14 cellular contexts compared by ENCODE assay signal in genomic region chr10:35940067-35940989, GRCh38.
DNase-seq lines count a peak whose midpoint lies in the region; ATAC-seq, FAIRE-seq and TF ChIP-seq lines count a peak whose summit lies in the region.
"Had no signal": no experiment of that assay in that cellular context is flagged by ENCODE, and none has a peak within 500 bp of the region (broad histone marks: within the 10 kb centered on the region; RNA-seq: fewer than 3 reads in every experiment).

No MANE protein-coding gene starts in this region.

- H3K27ac ChIP-seq in neural progenitor cell = no peak overlapping the region
- H3K27ac ChIP-seq: BLaER1 treated with 17β-estradiol and CSF1 and Interleukin-3, amounts not matched to agents 10 nM and 100 nM; cardiac muscle cell; right lobe of liver; VCaP had no signal

- H3K36me3 Mint-ChIP-seq in neural progenitor cell = no peaks in the 10 kb centered on the region
- no peaks in the 10 kb centered on the region for H3K36me3 Mint-ChIP-seq in activated T-helper 17 cell treated with anti-CD3 and anti-CD28 coated beads, Interleukin-2, amount 50 U/mL, for 72 hours (ENCODE audit: low read depth)

- no peak overlapping the region for H3K27ac Mint-ChIP-seq in neural progenitor cell
- no peak overlapping the region for H3K27ac Mint-ChIP-seq in activated T-helper 17 cell treated with anti-CD3 and anti-CD28 coated beads, Interleukin-2, amount 50 U/mL, for 72 hours

- no peaks in the 10 kb centered on the region for H3K27me3 ChIP-seq in neural progenitor cell
- H3K27me3 ChIP-seq: BLaER1 treated with 17β-estradiol and CSF1 and Interleukin-3, amounts not matched to agents 10 nM and 100 nM; cardiac muscle cell; right lobe of liver had no signal

- H2AFZ ChIP-seq in neural progenitor cell (replicated peaks) = peak overlapping the region; percentile 8

- ATAC-seq in GM18907 (IDR thresholded peaks at IDR 0.05; ENCODE audit: unreplicated experiment) = no peak
- no peak for ATAC-seq in activated T-helper 17 cell treated with anti-CD3 and anti-CD28 coated beads, Interleukin-2, amount 50 U/mL, for 72 hours (replicated peaks)

- DNase-seq in D721Med (ENCODE audit: insufficient read length, low spot score) = no peak
- peak; percentile 97 for DNase-seq in NCI-H2171 treated with DMSO at 0.1 percent for 48 hours (lab: John Stamatoyannopoulos, UW)
- peak; percentile 62 for DNase-seq in fibroblast of peridontal ligament (ENCODE audit: extremely low read depth)
- peak; percentile 30 for DNase-seq in neural progenitor cell (ENCODE audit: low spot score)
- DNase-seq in DMS53 (lab: John Stamatoyannopoulos, UW) = no peak
- no peak for DNase-seq in DMS79 treated with DMSO at 0.1 percent for 48 hours (lab: John Stamatoyannopoulos, UW)
- DNase-seq: mammary epithelial cell, right lobe of liver had no signal

- no peak for TF ChIP-seq CTCF in D721Med (IDR thresholded peaks at IDR 0.05; ENCODE audit: insufficient read depth, missing control alignments)
- no peak for TF ChIP-seq CTCF in neural progenitor cell (IDR thresholded peaks at IDR 0.05)

- no peak overlapping the region for H3K9ac ChIP-seq in neural progenitor cell
- H3K9ac ChIP-seq: BLaER1 treated with 17β-estradiol and CSF1 and Interleukin-3, amounts not matched to agents 10 nM and 100 nM had no signal

- no peak overlapping the region for H3K4me3 ChIP-seq in neural progenitor cell
- H3K4me3 ChIP-seq: BLaER1 treated with 17β-estradiol and CSF1 and Interleukin-3, amounts not matched to agents 10 nM and 100 nM; cardiac muscle cell; right lobe of liver had no signal

- peaks cover 16% of the 10 kb centered on the region for H3K4me1 Mint-ChIP-seq in neural progenitor cell
- H3K4me1 Mint-ChIP-seq in activated T-helper 17 cell treated with anti-CD3 and anti-CD28 coated beads, Interleukin-2, amount 50 U/mL, for 72 hours = no peaks in the 10 kb centered on the region

- no peaks in the 10 kb centered on the region for H3F3A ChIP-seq in neural progenitor cell (ENCODE audit: low read depth)

- peaks cover 3% of the 10 kb centered on the region for H3K9me3 Mint-ChIP-seq in neural progenitor cell
- peaks cover 7% of the 10 kb centered on the region for H3K9me3 Mint-ChIP-seq in activated T-helper 17 cell treated with anti-CD3 and anti-CD28 coated beads, Interleukin-2, amount 50 U/mL, for 72 hours

- peaks cover 11% of the 10 kb centered on the region for H3K4me1 ChIP-seq in neural progenitor cell
- H3K4me1 ChIP-seq: right lobe of liver had no signal

- no peaks in the 10 kb centered on the region for H3K36me3 ChIP-seq in neural progenitor cell
- H3K36me3 ChIP-seq: BLaER1 treated with 17β-estradiol and CSF1 and Interleukin-3, amounts not matched to agents 10 nM and 100 nM; cardiac muscle cell; right lobe of liver had no signal

- H3K79me2 ChIP-seq in neural progenitor cell (ENCODE audit: low read depth) = no peaks in the 10 kb centered on the region

- peak overlapping the region; percentile 27 for H3K4me2 ChIP-seq in neural progenitor cell
- H3K4me2 ChIP-seq: BLaER1 treated with 17β-estradiol and CSF1 and Interleukin-3, amounts not matched to agents 10 nM and 100 nM had no signal

- peak; percentile 81 for FAIRE-seq in D721Med (lab: Jason Lieb, UNC)
- FAIRE-seq: RCC 7860 had no signal

- H3K4me3 Mint-ChIP-seq in neural progenitor cell = no peak overlapping the region
- no peak overlapping the region for H3K4me3 Mint-ChIP-seq in activated T-helper 17 cell treated with anti-CD3 and anti-CD28 coated beads, Interleukin-2, amount 50 U/mL, for 72 hours

- H4K20me1 ChIP-seq in neural progenitor cell (ENCODE audit: low read depth) = no peaks in the 10 kb centered on the region
- H4K20me1 ChIP-seq: BLaER1 treated with 17β-estradiol and CSF1 and Interleukin-3, amounts not matched to agents 10 nM and 100 nM had no signal

- no peaks in the 10 kb centered on the region for H3K9me3 ChIP-seq in neural progenitor cell (ENCODE audit: low read depth)
- H3K9me3 ChIP-seq: right lobe of liver had no signal

- H3K27me3 Mint-ChIP-seq in neural progenitor cell (ENCODE audit: insufficient read depth, low read depth) = peaks cover 2% of the 10 kb centered on the region
- peaks cover 3% of the 10 kb centered on the region for H3K27me3 Mint-ChIP-seq in activated T-helper 17 cell treated with anti-CD3 and anti-CD28 coated beads, Interleukin-2, amount 50 U/mL, for 72 hours

Comparison
In these comparisons a context has a peak if more than half of its experiments do, and no peak if none do; other contexts are left out.
1. DNase-seq: peak in NCI-H2171 treated with DMSO at 0.1 percent for 48 hours (single experiment), fibroblast of peridontal ligament (single experiment) and neural progenitor cell (single experiment); none in D721Med (single experiment), DMS53 (single experiment) and DMS79 treated with DMSO at 0.1 percent for 48 hours (single experiment).